ENCODE assay signal across 8 cellular contexts in genomic region chr5:41856644-41857491, GRCh38. TPM values are rescaled to one million over a fixed set of nuclear protein-coding genes. Genes with fewer than 3 reads are reported as not detected.
DNase-seq lines count a peak whose midpoint lies in the region; ATAC-seq and TF ChIP-seq lines count a peak whose summit lies in the region.

No MANE protein-coding gene starts in this region.

- H3K9me2 ChIP-seq in hepatocyte (replicated peaks; ENCODE audit: insufficient read depth) = no peaks in the 10 kb centered on the region

- TF ChIP-seq CTCF in GM13977 (IDR thresholded peaks at IDR 0.05; ENCODE audit: extremely low read depth, insufficient read depth, missing control alignments) (peak; percentile 76), astrocyte of the cerebellum (IDR thresholded peaks at IDR 0.05; ENCODE audit: low read depth, low read length, missing control alignments) (peak; percentile 69), hepatocyte (IDR thresholded peaks at IDR 0.05; ENCODE audit: poor library complexity) (peak; percentile 80)

- H3K9me3 ChIP-seq in SK-N-MC (ENCODE audit: low read depth, low read length) (no peaks in the 10 kb centered on the region), hepatocyte (ENCODE audit: low read depth) (no peaks in the 10 kb centered on the region)

- H3K4me2 ChIP-seq in hepatocyte = no peak overlapping the region

- no peak overlapping the region for H3K9ac ChIP-seq in SK-N-MC (ENCODE audit: insufficient read length)

- H3K27ac ChIP-seq in SK-N-MC (no peak overlapping the region), hepatocyte (no peak overlapping the region)

- H3K79me2 ChIP-seq in hepatocyte = no peaks in the 10 kb centered on the region

- H3K4me3 ChIP-seq in SK-N-MC = no peak overlapping the region
- no peak overlapping the region for H3K4me3 ChIP-seq in astrocyte of the cerebellum (ENCODE audit: low read depth, low read length)
- no peak overlapping the region for H3K4me3 ChIP-seq in hepatocyte

- peaks cover 86% of the 10 kb centered on the region for H3K36me3 ChIP-seq in SK-N-MC (ENCODE audit: insufficient read depth, low read length)
- no peaks in the 10 kb centered on the region for H3K36me3 ChIP-seq in hepatocyte (replicated peaks; ENCODE audit: insufficient read depth, low read depth)

- peak; percentile 76 for DNase-seq in A172 (ENCODE audit: low spot score)
- DNase-seq in GM13977 (ENCODE audit: low spot score) = peak; percentile 36
- DNase-seq in NCI-H128 (lab: John Stamatoyannopoulos, UW; ENCODE audit: unreplicated experiment) = peak; percentile 81
- DNase-seq in SK-N-MC (ENCODE audit: low read depth, low spot score) = peak; percentile 52
- DNase-seq in astrocyte of the cerebellum (ENCODE audit: low read depth) = peak; percentile 73
- peak; percentile 88 for DNase-seq in hepatocyte (ENCODE audit: low spot score)
- peak; percentile 65 for DNase-seq in smooth muscle cell of the brain vasculature (ENCODE audit: low read depth, low spot score)

- H3K27me3 ChIP-seq in hepatocyte = no peaks in the 10 kb centered on the region

- in situ Hi-C loops in GM13977 (cut with MboI; ENCODE audit: low pct_unique_long_range_greater_than_20kb, low sequenced_read_pairs, unreplicated experiment) (loop anchor here (10.0 to 25.0 kb wide), 2 partner anchors 198 to 905 kb away; partner anchors contain the start of gene CCDC152), astrocyte of the cerebellum (cut with HindIII; ENCODE audit: low sequenced_read_pairs) (no loop called here)

- WGBS in hepatocyte (ENCODE audit: low lambda C conversion rate, missing lambda C conversion rate) = 50% methylated on average over 5 of the region's 5 CpGs

- H3K4me1 ChIP-seq in hepatocyte (ENCODE audit: insufficient read depth) = no peaks in the 10 kb centered on the region

- H2AFZ ChIP-seq in hepatocyte = no peak overlapping the region

- ATAC-seq in HG02763 (IDR thresholded peaks at IDR 0.05; ENCODE audit: unreplicated experiment) = peak; percentile 87

- H4K20me1 ChIP-seq in hepatocyte (ENCODE audit: insufficient read depth, poor library complexity, severe bottlenecking) = no peaks in the 10 kb centered on the region

RNA-seq across cellular contexts. Expression of gene OXCT1, which starts 13.4 kb away (rescaled TPM):
- 29.0 and 31.2 TPM in 2 replicates for total RNA-seq in A172 (2014; rRNA removed; shearing (Covaris generic))
- total RNA-seq in hepatocyte = 12.6 and 16.9 TPM in 2 replicates
- 7.8 and 12.4 TPM in 2 replicates for polyA plus RNA-seq in hepatocyte

RNA-seq across cellular contexts. Expression of gene RIMOC1, which starts 47.3 kb away (rescaled TPM):
- total RNA-seq in A172 (2014; rRNA removed; shearing (Covaris generic)) = 28.8 and 34.2 TPM in 2 replicates
- total RNA-seq in hepatocyte = 28.2 and 29.3 TPM in 2 replicates
- polyA plus RNA-seq in hepatocyte = 14.2 and 14.5 TPM in 2 replicates

Comparison
In these comparisons a context has a peak if more than half of its experiments do, and no peak if none do; other contexts are left out.
1. DNase-seq: peak in every context shown above with its lines; median percentile 88 in hepatocyte; 81 in NCI-H128; 76 in A172; 73 in astrocyte of the cerebellum; 65 in smooth muscle cell of the brain vasculature; 52 in SK-N-MC; 36 in GM13977.